In genomic region chr1:203304919-203305808, GRCh38 we compare ENCODE assay signal across 8 cellular contexts. TPM values are rescaled to one million over a fixed set of nuclear protein-coding genes. Genes with fewer than 3 reads are reported as not detected.
A peak's percentile ranks its signal among the peaks of the same experiment; 100 is the strongest.
DNase-seq lines count a peak whose midpoint lies in the region; ATAC-seq and TF ChIP-seq lines count a peak whose summit lies in the region.

Gene BTG2 (plus strand): TSS chr1:203305519. CDS start chr1:203305607, 88 bp downstream.

- H3K4me3 Mint-ChIP-seq in T-helper 17 cell (peak within 1 kb of the TSS; percentile 98), progenitor cell of endocrine pancreas (ENCODE audit: low read depth) (peak within 1 kb of the TSS; percentile 95)

- ATAC-seq in GM18498 (IDR thresholded peaks at IDR 0.05; ENCODE audit: unreplicated experiment) (peak; percentile 76), HG02884 (IDR thresholded peaks at IDR 0.05; ENCODE audit: unreplicated experiment) (peak; percentile 60), T-helper 17 cell (peak; percentile 87), left cardiac atrium (peak; percentile 91 to 94), upper lobe of right lung (peak; percentile 93)

- peak within 1 kb of the TSS; percentile 98 for H3K27ac ChIP-seq in upper lobe of right lung

- DNase-seq in NCI-H1694 (lab: John Stamatoyannopoulos, UW) (peak; percentile 78), T-helper 17 cell (peak; percentile 85 to 93 (median 89)), amniotic stem cell (lab: John Stamatoyannopoulos, UW) (peak; percentile 83), left cardiac atrium (peak; percentile 94), progenitor cell of endocrine pancreas (ENCODE audit: low spot score, unreplicated experiment) (peak; percentile 76), upper lobe of right lung (peak; percentile 96)

- H3K9me3 ChIP-seq in T-helper 17 cell (ENCODE audit: control insufficient read depth, low read length, poor library complexity, severe bottlenecking) (peaks cover 7% of the 10 kb centered on the region), upper lobe of right lung (no peaks in the 10 kb centered on the region)

- no peaks in the 10 kb centered on the region for H3K9me3 Mint-ChIP-seq in progenitor cell of endocrine pancreas (ENCODE audit: low read depth)

- H3K27ac Mint-ChIP-seq in T-helper 17 cell (peak within 1 kb of the TSS; percentile 99), progenitor cell of endocrine pancreas (peak within 1 kb of the TSS; percentile 95)

- no peaks in the 10 kb centered on the region for H3K27me3 ChIP-seq in upper lobe of right lung

- peaks cover 29% of the 10 kb centered on the region for H3K36me3 ChIP-seq in upper lobe of right lung

- peaks cover 19% of the 10 kb centered on the region for H3K36me3 Mint-ChIP-seq in T-helper 17 cell (ENCODE audit: low read depth)
- H3K36me3 Mint-ChIP-seq in progenitor cell of endocrine pancreas (ENCODE audit: insufficient read depth), result peaks cover 25% of the 10 kb centered on the region

- peaks cover 36% of the 10 kb centered on the region for H3K4me1 ChIP-seq in upper lobe of right lung

- TF ChIP-seq CTCF in progenitor cell of endocrine pancreas (IDR thresholded peaks at IDR 0.05; ENCODE audit: unreplicated experiment), result no peak
- no peak for TF ChIP-seq CTCF in upper lobe of right lung (IDR thresholded peaks at IDR 0.05)

- no peaks in the 10 kb centered on the region for H3K27me3 Mint-ChIP-seq in T-helper 17 cell
- H3K27me3 Mint-ChIP-seq in progenitor cell of endocrine pancreas, result no peaks in the 10 kb centered on the region

- H3K4me1 Mint-ChIP-seq in T-helper 17 cell (peaks cover 64% of the 10 kb centered on the region), progenitor cell of endocrine pancreas (ENCODE audit: low read depth) (peaks cover 49% of the 10 kb centered on the region)

- peak within 1 kb of the TSS; percentile 98 for H3K4me3 ChIP-seq in upper lobe of right lung

- intact Hi-C loops in left cardiac atrium (cut with DNase I), result loop anchor here in 1 of 2 donors (5.0 kb wide), 1 partner anchor 33 kb away; no protein-coding TSS in a partner anchor
- intact Hi-C loops in upper lobe of right lung (cut with DNase I), result loop anchor here (5.0 kb wide), 1 partner anchor 33 kb away; no protein-coding TSS in a partner anchor

RNA-seq across cellular contexts. Expression of gene BTG2, which starts in this region (rescaled TPM):
- total RNA-seq in T-helper 17 cell (100 to 1,000 TPM; 584 to 606 TPM), left cardiac atrium (100 to 1,000 TPM; 187 to 259 TPM), progenitor cell of endocrine pancreas (103 and 110 TPM in 2 replicates), upper lobe of right lung (95.3 TPM)

Comparison
In these comparisons a context has a peak if more than half of its experiments do, and no peak if none do; other contexts are left out.
1. Peak in every context shown above with its lines: DNase-seq, ATAC-seq, H3K4me3 ChIP-seq and H3K27ac ChIP-seq.